In the genomic region with DNA sequence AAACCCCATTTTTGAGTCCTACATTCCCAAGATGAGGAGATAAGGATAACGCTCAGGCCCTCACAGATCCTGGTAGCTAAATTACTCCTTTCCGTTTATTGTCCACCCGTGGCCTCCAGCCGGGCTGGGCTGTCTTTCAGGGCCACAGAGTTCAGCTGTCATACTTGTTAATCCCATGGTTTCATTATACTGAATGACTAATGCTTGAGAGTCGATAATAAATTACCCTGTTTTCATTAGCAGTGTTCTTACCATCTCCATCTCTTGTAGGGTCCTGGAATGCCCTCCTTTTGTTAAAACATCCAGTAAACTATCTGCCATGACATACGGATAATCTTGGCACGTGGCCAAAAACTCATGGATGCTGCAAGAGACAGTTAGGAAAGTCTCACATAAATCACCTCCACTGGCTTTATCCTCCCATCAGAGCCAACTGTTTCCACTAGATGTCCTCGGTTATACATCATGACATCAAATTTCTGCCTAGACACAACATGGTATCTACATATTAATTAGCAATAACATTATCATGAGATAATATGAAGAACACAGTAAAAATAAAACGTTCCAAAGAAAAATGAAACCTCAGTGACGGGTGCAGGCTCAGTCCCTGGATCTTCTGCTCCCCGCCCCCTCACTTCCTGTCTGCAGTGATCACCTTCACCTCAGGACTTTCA, we compare ENCODE assay signal across 9 cellular contexts. TPM values are rescaled to one million over a fixed set of nuclear protein-coding genes. Genes with fewer than 3 reads are reported as not detected.
DNase-seq lines count a peak whose midpoint lies in the region; ATAC-seq and TF ChIP-seq lines count a peak whose summit lies in the region.
"Had no signal": no experiment of that assay in that cellular context is flagged by ENCODE, and none has a peak within 500 bp of the region (broad histone marks: within the 10 kb centered on the region; RNA-seq: fewer than 3 reads in every experiment).

No MANE protein-coding gene starts in this region.

- H3K9me3 Mint-ChIP-seq in CD4-positive, alpha-beta memory T cell = no peaks in the 10 kb centered on the region
- no peaks in the 10 kb centered on the region for H3K9me3 Mint-ChIP-seq in activated CD4-positive, alpha-beta memory T cell treated with anti-CD3 and anti-CD28 coated beads for 36 hours

- no peaks in the 10 kb centered on the region for H3K27me3 ChIP-seq in CD4-positive, alpha-beta memory T cell (ENCODE audit: insufficient read depth, low read length)
- H3K27me3 ChIP-seq in Peyer's patch = no peaks in the 10 kb centered on the region

- POLR2A ChIA-PET in CD4-positive, alpha-beta memory T cell (lab: Charles Lee; ENCODE audit: partially characterized antibody) = interaction anchor here (0.9 to 13.5 kb wide), 7 partner anchors 8 to 49 kb away, joined by 3 to 297 read pairs (median 8); no protein-coding TSS in a partner anchor
- POLR2A ChIA-PET in activated CD4-positive, alpha-beta memory T cell treated with anti-CD3 and anti-CD28 coated beads for 36 hours (lab: Charles Lee) = no interaction called here

- H3K27me3 Mint-ChIP-seq in CD4-positive, alpha-beta memory T cell = no peaks in the 10 kb centered on the region
- no peaks in the 10 kb centered on the region for H3K27me3 Mint-ChIP-seq in activated CD4-positive, alpha-beta memory T cell treated with anti-CD3 and anti-CD28 coated beads for 36 hours

- peaks cover 37% of the 10 kb centered on the region for H3K4me1 ChIP-seq in CD4-positive, alpha-beta memory T cell (ENCODE audit: insufficient read depth, low read length)
- no peaks in the 10 kb centered on the region for H3K4me1 ChIP-seq in Peyer's patch

- no peak overlapping the region for H3K4me3 ChIP-seq in CD4-positive, alpha-beta memory T cell (ENCODE audit: low read length in 2 of 2)
- H3K4me3 ChIP-seq in Peyer's patch = no peak overlapping the region
- H3K4me3 ChIP-seq: thoracic aorta had no signal

- no peak for TF ChIP-seq EP300 in Ishikawa (IDR thresholded peaks at IDR 0.05; ENCODE audit: borderline replicate concordance)

- peak in 1 of 6 experiments; percentile 21 for TF ChIP-seq CTCF in Peyer's patch (IDR thresholded peaks at IDR 0.05)

- H3K36me3 ChIP-seq in CD4-positive, alpha-beta memory T cell (ENCODE audit: insufficient read depth, low read length) = peaks cover 45% of the 10 kb centered on the region
- peaks cover 0 to 77% (median 0%) of the 10 kb centered on the region in 3 donors for H3K36me3 ChIP-seq in Peyer's patch

- peak overlapping the region in 3 of 8 donors; percentile 23 to 50 (median 41) for H3K4me3 Mint-ChIP-seq in CD4-positive, alpha-beta memory T cell
- no peak overlapping the region for H3K4me3 Mint-ChIP-seq in activated CD4-positive, alpha-beta memory T cell treated with anti-CD3 and anti-CD28 coated beads for 36 hours

- intact Hi-C loops in CD4-positive, alpha-beta memory T cell (cut with micrococcal nuclease) = no loop called here
- intact Hi-C loops in activated CD4-positive, alpha-beta memory T cell treated with anti-CD3 and anti-CD28 coated beads for 36 hours (cut with micrococcal nuclease) = loop anchor here (10.0 kb wide), 1 partner anchor 1959 kb away; no protein-coding TSS in a partner anchor

- DNase-seq in CD4-positive, alpha-beta memory T cell = peak in 2 of 5 donors; percentile 31 to 36
- DNase-seq in activated CD4-positive, alpha-beta memory T cell treated with anti-CD3 and anti-CD28 coated beads for 36 hours = no peak
- DNase-seq in kidney tubule cell (ENCODE audit: low spot score) (peak; percentile 41), COLO829 (ENCODE audit: low spot score) (no peak), Peyer's patch (no peak)

- peaks cover 35 to 67% of the 10 kb centered on the region in 2 donors for H3K36me3 Mint-ChIP-seq in CD4-positive, alpha-beta memory T cell
- peaks cover 48% of the 10 kb centered on the region for H3K36me3 Mint-ChIP-seq in activated CD4-positive, alpha-beta memory T cell treated with anti-CD3 and anti-CD28 coated beads for 36 hours

- no peak for ATAC-seq in HG02610 (IDR thresholded peaks at IDR 0.05; ENCODE audit: unreplicated experiment)
- ATAC-seq in GM18909 (IDR thresholded peaks at IDR 0.05; ENCODE audit: poor library complexity, unreplicated experiment) = no peak

- no peak for TF ChIP-seq RAD21 in Ishikawa (IDR thresholded peaks at IDR 0.05; ENCODE audit: low read depth)

- peaks cover 26 to 56% (median 37%) of the 10 kb centered on the region in 4 donors for H3K4me1 Mint-ChIP-seq in CD4-positive, alpha-beta memory T cell
- peaks cover 45% of the 10 kb centered on the region for H3K4me1 Mint-ChIP-seq in activated CD4-positive, alpha-beta memory T cell treated with anti-CD3 and anti-CD28 coated beads for 36 hours (ENCODE audit: low read depth)

- no peaks in the 10 kb centered on the region for H3K9me3 ChIP-seq in CD4-positive, alpha-beta memory T cell (ENCODE audit: control insufficient read depth in 1 of 2, low read length in 2 of 2)
- no peaks in the 10 kb centered on the region for H3K9me3 ChIP-seq in Peyer's patch
- H3K9me3 ChIP-seq: thoracic aorta had no signal

- no peak for TF ChIP-seq POLR2A in Peyer's patch (IDR thresholded peaks at IDR 0.05)

- CTCF ChIA-PET in CD4-positive, alpha-beta memory T cell (lab: Charles Lee; ENCODE audit: partially characterized antibody) = interaction anchor here (0.6 to 16.8 kb wide), 9 partner anchors 9 to 483 kb away, joined by 3 to 628 read pairs (median 4); a partner anchor contains a TSS
- CTCF ChIA-PET in activated CD4-positive, alpha-beta memory T cell treated with anti-CD3 and anti-CD28 coated beads for 36 hours (lab: Charles Lee) = interaction anchor here (0.7 to 10.9 kb wide), 7 partner anchors 33 to 483 kb away, joined by 3 to 302 read pairs (median 5); no protein-coding TSS in a partner anchor

- H3K27ac Mint-ChIP-seq in CD4-positive, alpha-beta memory T cell = peak overlapping the region; percentile 73 to 96 (median 88)
- peak overlapping the region; percentile 47 for H3K27ac Mint-ChIP-seq in activated CD4-positive, alpha-beta memory T cell treated with anti-CD3 and anti-CD28 coated beads for 36 hours

- H3K27ac ChIP-seq in CD4-positive, alpha-beta memory T cell (ENCODE audit: low read depth, low read length) = no peak overlapping the region
- H3K27ac ChIP-seq in Peyer's patch = peak overlapping the region in 1 of 4 donors; percentile 12
- H3K27ac ChIP-seq: thoracic aorta had no signal

TF ChIP-seq in Ishikawa, 13 proteins besides CTCF, POLR2A, EP300 and RAD21:
- TF ChIP-seq ZBTB7A (IDR thresholded peaks at IDR 0.05; ENCODE audit: low read depth) (no peak), CREB1 (IDR thresholded peaks at IDR 0.05; ENCODE audit: low read depth) (no peak), TEAD4 (IDR thresholded peaks at IDR 0.05) (no peak), TCF12 (IDR thresholded peaks at IDR 0.05; ENCODE audit: low read depth) (no peak), NFIC (IDR thresholded peaks at IDR 0.05) (peak; percentile 76), FOXM1 (IDR thresholded peaks at IDR 0.05; ENCODE audit: borderline replicate concordance, low read depth) (no peak)
- TF ChIP-seq, protein P1, sequence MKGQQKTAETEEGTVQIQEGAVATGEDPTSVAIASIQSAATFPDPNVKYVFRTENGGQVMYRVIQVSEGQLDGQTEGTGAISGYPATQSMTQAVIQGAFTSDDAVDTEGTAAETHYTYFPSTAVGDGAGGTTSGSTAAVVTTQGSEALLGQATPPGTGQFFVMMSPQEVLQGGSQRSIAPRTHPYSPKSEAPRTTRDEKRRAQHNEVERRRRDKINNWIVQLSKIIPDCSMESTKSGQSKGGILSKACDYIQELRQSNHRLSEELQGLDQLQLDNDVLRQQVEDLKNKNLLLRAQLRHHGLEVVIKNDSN (IDR thresholded peaks at IDR 0.05) = no peak
- TF ChIP-seq, protein P2, sequence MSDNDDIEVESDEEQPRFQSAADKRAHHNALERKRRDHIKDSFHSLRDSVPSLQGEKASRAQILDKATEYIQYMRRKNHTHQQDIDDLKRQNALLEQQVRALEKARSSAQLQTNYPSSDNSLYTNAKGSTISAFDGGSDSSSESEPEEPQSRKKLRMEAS (IDR thresholded peaks at IDR 0.05) = no peak
TF ChIP-seq in Ishikawa: peak in this region for 1.

RNA-seq across cellular contexts. Expression of a gene that starts 45.3 kb away (rescaled TPM):
- total RNA-seq in CD4-positive, alpha-beta memory T cell = 10 to 100 TPM; 86.6 to 97.7 TPM
- 10 to 100 TPM; 18.1 to 67.3 TPM for polyA plus RNA-seq in CD4-positive, alpha-beta memory T cell
- 100 to 1,000 TPM in 1 of 2 experiments, 10 to 100 TPM in 1; 87.9 to 103 TPM for total RNA-seq in activated CD4-positive, alpha-beta memory T cell treated with anti-CD3 and anti-CD28 coated beads for 36 hours
- 10 to 100 TPM; 27.8 to 46.2 (median 36.8) TPM for total RNA-seq in Peyer's patch

RNA-seq across cellular contexts. Expression of a gene that starts 57.1 kb away (rescaled TPM):
- total RNA-seq in CD4-positive, alpha-beta memory T cell = 100 to 1,000 TPM; 230 to 235 TPM
- polyA plus RNA-seq in CD4-positive, alpha-beta memory T cell = 10 to 100 TPM; 34.8 to 69.7 TPM
- total RNA-seq in activated CD4-positive, alpha-beta memory T cell treated with anti-CD3 and anti-CD28 coated beads for 36 hours = 100 to 1,000 TPM in 1 of 2 experiments, 10 to 100 TPM in 1; 100.0 to 107 TPM
- total RNA-seq in Peyer's patch = 10 to 100 TPM in 3 of 4 donors, 1 to 10 TPM in 1; 6.5 to 67.7 (median 21.5) TPM
